In genomic region chr9:83620841-83621636, GRCh38 we compare ENCODE assay signal across 8 cellular contexts. TPM values are rescaled to one million over a fixed set of nuclear protein-coding genes. Genes with fewer than 3 reads are reported as not detected.
DNase-seq lines count a peak whose midpoint lies in the region; ATAC-seq and TF ChIP-seq lines count a peak whose summit lies in the region.

No MANE protein-coding gene starts in this region.

- no peak overlapping the region for H3K4me3 ChIP-seq in mucosa of descending colon

- peaks cover 2% of the 10 kb centered on the region for H3K27me3 Mint-ChIP-seq in endothelial cell (ENCODE audit: unreplicated experiment)
- peaks cover 8% of the 10 kb centered on the region for H3K27me3 Mint-ChIP-seq in type B pancreatic cell

- intact Hi-C loops in mucosa of descending colon (cut with DNase I, micrococcal nuclease): no loop called here

- H3K9me3 Mint-ChIP-seq in endothelial cell (ENCODE audit: unreplicated experiment) (no peaks in the 10 kb centered on the region), type B pancreatic cell (no peaks in the 10 kb centered on the region)

- H3K4me3 Mint-ChIP-seq in endothelial cell (ENCODE audit: unreplicated experiment) (peak overlapping the region; percentile 48), type B pancreatic cell (peak overlapping the region; percentile 67)

- no peaks in the 10 kb centered on the region for H3K9me3 ChIP-seq in mucosa of descending colon

- H3K36me3 ChIP-seq in mucosa of descending colon (ENCODE audit: low read depth): no peaks in the 10 kb centered on the region

- H3K27ac Mint-ChIP-seq in endothelial cell (ENCODE audit: unreplicated experiment): no peak overlapping the region
- peak overlapping the region; percentile 50 for H3K27ac Mint-ChIP-seq in type B pancreatic cell

- TF ChIP-seq CTCF in endothelial cell (IDR thresholded peaks at IDR 0.05; ENCODE audit: unreplicated experiment) (peak; percentile 27), mucosa of descending colon (IDR thresholded peaks at IDR 0.05) (peak; percentile 55), type B pancreatic cell (conservative IDR thresholded peaks at IDR 0.05) (peak; percentile 76)

- peak; percentile 25 to 35 for DNase-seq in AML-193 (lab: John Stamatoyannopoulos, UW)
- DNase-seq in NCI-H2081 treated with DMSO at 0.1 percent for 48 hours (lab: John Stamatoyannopoulos, UW): peak; percentile 16
- DNase-seq in activated CD4-positive, alpha-beta T cell treated with anti-CD3 and anti-CD28 coated beads for 4 hours: peak; percentile 30 to 43
- peak; percentile 47 for DNase-seq in endothelial cell (ENCODE audit: low spot score)
- peak in 2 of 3 donors; percentile 49 to 71 for DNase-seq in mucosa of descending colon
- DNase-seq in type B pancreatic cell (ENCODE audit: extremely low spot score, unreplicated experiment): no peak

- peaks cover 16% of the 10 kb centered on the region for H3K4me1 Mint-ChIP-seq in endothelial cell (ENCODE audit: unreplicated experiment)
- H3K4me1 Mint-ChIP-seq in type B pancreatic cell (ENCODE audit: unreplicated experiment): peaks cover 14% of the 10 kb centered on the region

- H3K36me3 Mint-ChIP-seq in endothelial cell (ENCODE audit: low read depth, unreplicated experiment) (no peaks in the 10 kb centered on the region), type B pancreatic cell (peaks cover 4% of the 10 kb centered on the region)

- peaks cover 20% of the 10 kb centered on the region for H3K4me1 ChIP-seq in mucosa of descending colon (ENCODE audit: low read depth)

- peak; percentile 35 for ATAC-seq in GM18907 (IDR thresholded peaks at IDR 0.05; ENCODE audit: unreplicated experiment)
- ATAC-seq in mucosa of descending colon: peak; percentile 62
- ATAC-seq in GM18858 (IDR thresholded peaks at IDR 0.05; ENCODE audit: unreplicated experiment): no peak

RNA-seq across cellular contexts. Expression of gene IDNK, which starts 1.9 kb away (rescaled TPM):
- total RNA-seq in endothelial cell (ENCODE audit: unreplicated experiment): 3.9 TPM
- 10 to 100 TPM in 1 of 3 donors, 1 to 10 TPM in 2; 6.8 to 10.6 (median 7.1) TPM for total RNA-seq in mucosa of descending colon
- 4.4 TPM in 2 replicates for total RNA-seq in type B pancreatic cell (ENCODE audit: low replicate concordance)
